ENCODE assay signal across 8 cellular contexts in genomic region chr3:64685800-64686445, GRCh38. TPM values are rescaled to one million over a fixed set of nuclear protein-coding genes. Genes with fewer than 3 reads are reported as not detected.
DNase-seq lines count a peak whose midpoint lies in the region; ATAC-seq and TF ChIP-seq lines count a peak whose summit lies in the region.

No MANE protein-coding gene starts in this region.

- H3K9me3 ChIP-seq in neutrophil = no peaks in the 10 kb centered on the region

- H3K9me3 Mint-ChIP-seq in activated T-helper 17 cell treated with anti-CD3 and anti-CD28 coated beads, Interleukin-2, amount 50 U/mL, for 72 hours = no peaks in the 10 kb centered on the region

- ATAC-seq in activated T-helper 17 cell treated with anti-CD3 and anti-CD28 coated beads, Interleukin-2, amount 50 U/mL, for 72 hours (replicated peaks) = no peak

- peaks cover 39% of the 10 kb centered on the region for H3K27me3 Mint-ChIP-seq in activated T-helper 17 cell treated with anti-CD3 and anti-CD28 coated beads, Interleukin-2, amount 50 U/mL, for 72 hours

- no peaks in the 10 kb centered on the region for H3K4me1 Mint-ChIP-seq in activated T-helper 17 cell treated with anti-CD3 and anti-CD28 coated beads, Interleukin-2, amount 50 U/mL, for 72 hours

- H3K27me3 ChIP-seq in neutrophil = peaks cover 88% of the 10 kb centered on the region

- H3K27ac ChIP-seq in neutrophil = no peak overlapping the region

- H3K4me1 ChIP-seq in neutrophil (ENCODE audit: control insufficient read depth in 1 of 2, insufficient read depth in 1 of 2, low read depth in 1 of 2, low read length in 1 of 2) = peaks cover 0 to 17% of the 10 kb centered on the region in 2 experiments

- H3K36me3 ChIP-seq in neutrophil = no peaks in the 10 kb centered on the region

- H3K4me3 Mint-ChIP-seq in activated T-helper 17 cell treated with anti-CD3 and anti-CD28 coated beads, Interleukin-2, amount 50 U/mL, for 72 hours = no peak overlapping the region

- DNase-seq in AG09319 (ENCODE audit: extremely low read depth, low read depth) (peak; percentile 61), HFF-Myc (ENCODE audit: extremely low read depth, low read depth) (peak; percentile 31), globus pallidus (ENCODE audit: low spot score) (peak; percentile 79), GF-D8 (lab: John Stamatoyannopoulos, UW) (no peak), MV-4-11 (lab: John Stamatoyannopoulos, UW) (no peak)

- peak; percentile 33 for TF ChIP-seq CTCF in AG09319 (IDR thresholded peaks at IDR 0.05; ENCODE audit: low read depth, low read length)
- TF ChIP-seq CTCF in HFF-Myc (IDR thresholded peaks at IDR 0.05; ENCODE audit: low read depth, low read length, missing control alignments) = peak; percentile 19
- TF ChIP-seq CTCF in WI38 (IDR thresholded peaks at IDR 0.05; ENCODE audit: low read depth, low read length) = no peak
- TF ChIP-seq CTCF in neutrophil (IDR thresholded peaks at IDR 0.05) = no peak

- H3K4me3 ChIP-seq in HFF-Myc (replicated peaks; ENCODE audit: low read depth, low read length) (peak overlapping the region; percentile 42), WI38 (ENCODE audit: low read depth, low read length) (peak overlapping the region; percentile 44), neutrophil (ENCODE audit: low read depth in 1 of 2, low read length in 1 of 2) (peak overlapping the region; percentile 26 to 46)

- H3K27ac Mint-ChIP-seq in activated T-helper 17 cell treated with anti-CD3 and anti-CD28 coated beads, Interleukin-2, amount 50 U/mL, for 72 hours = no peak overlapping the region

- H3K36me3 Mint-ChIP-seq in activated T-helper 17 cell treated with anti-CD3 and anti-CD28 coated beads, Interleukin-2, amount 50 U/mL, for 72 hours (ENCODE audit: low read depth) = no peaks in the 10 kb centered on the region

RNA-seq across cellular contexts. Expression of gene ADAMTS9, which starts 1.9 kb away (rescaled TPM):
- total RNA-seq in activated T-helper 17 cell treated with anti-CD3 and anti-CD28 coated beads, Interleukin-2, amount 50 U/mL, for 72 hours = not detected

Comparison
In these comparisons a context has a peak if more than half of its experiments do, and no peak if none do; other contexts are left out.
1. DNase-seq: peak in AG09319 (single experiment), HFF-Myc (single experiment) and globus pallidus (single experiment); none in GF-D8 (single experiment) and MV-4-11 (single experiment).
2. CTCF ChIP-seq: peak in AG09319 (single experiment) and HFF-Myc (single experiment); none in WI38 (single experiment) and neutrophil (single experiment).
3. Peak in every context shown above with its lines, with median percentiles within 50 percentile points of each other: H3K4me3 ChIP-seq.